Comparison of ENCODE assay signal across 1 cellular context in genomic region chr17:16438557-16439302, GRCh38.
TF ChIP-seq lines count a peak whose summit lies in the region.

No MANE protein-coding gene starts in this region.

TF ChIP-seq in K562, 482 proteins besides CTCF, POLR2A, EP300 and RAD21 (continued from another document and continues in another):
- no peak for TF ChIP-seq EWSR1 (IDR thresholded peaks at IDR 0.05; ENCODE audit: borderline replicate concordance, low read depth, partially characterized antibody)
- no peak for TF ChIP-seq IRF1 (CRISPR knock-in tag; IDR thresholded peaks at IDR 0.05; ENCODE audit: borderline replicate concordance)
- no peak for TF ChIP-seq BMI1 (IDR thresholded peaks at IDR 0.05; ENCODE audit: low read length)
- no peak for TF ChIP-seq TSHZ1 (CRISPR knock-in tag; IDR thresholded peaks at IDR 0.05)
- TF ChIP-seq CEBPG (CRISPR knock-in tag; IDR thresholded peaks at IDR 0.05), result peak; percentile 50; the same call in 1 of the 2 replicates
- TF ChIP-seq CEBPG (tag; conservative IDR thresholded peaks at IDR 0.05 in 1 of 2, IDR thresholded peaks at IDR 0.05 in 1 of 2), result peak in 1 of 2 experiments; percentile 6; a peak in 1 of 4 replicates
- no peak for TF ChIP-seq ZBTB49 (CRISPR knock-in tag; IDR thresholded peaks at IDR 0.05; ENCODE audit: borderline replicate concordance)
- TF ChIP-seq MYNN (IDR thresholded peaks at IDR 0.05), result peak; percentile 21
- TF ChIP-seq MYNN (CRISPR knock-in tag; IDR thresholded peaks at IDR 0.05), result no peak
- TF ChIP-seq NBN (IDR thresholded peaks at IDR 0.05; ENCODE audit: low read depth), result no peak
- no peak for TF ChIP-seq ZNF277 (CRISPR knock-in tag; IDR thresholded peaks at IDR 0.05; ENCODE audit: borderline replicate concordance)
- TF ChIP-seq KDM1A (IDR thresholded peaks at IDR 0.05), result no peak
- peak; percentile 70; the same call in 1 of the 2 replicates for TF ChIP-seq ZNF395 (CRISPR knock-in tag; IDR thresholded peaks at IDR 0.05)
- no peak for TF ChIP-seq CBX5 (IDR thresholded peaks at IDR 0.05; ENCODE audit: borderline replicate concordance, low read depth)
- no peak for TF ChIP-seq BRF2 (IDR thresholded peaks at IDR 0.05; ENCODE audit: borderline replicate concordance, insufficient read depth, insufficient read length)
- TF ChIP-seq FOXJ2 (tag; IDR thresholded peaks at IDR 0.05), result peak; percentile 73; the same call in 1 of the 2 replicates
- TF ChIP-seq ZNF764 (CRISPR knock-in tag; IDR thresholded peaks at IDR 0.05; ENCODE audit: low read depth), result no peak
- no peak for TF ChIP-seq ETV1 (tag; conservative IDR thresholded peaks at IDR 0.05; ENCODE audit: low read depth)
- peak; percentile 68 for TF ChIP-seq MAX (CRISPR knock-in tag; IDR thresholded peaks at IDR 0.05)
- no peak for TF ChIP-seq KAT8 (IDR thresholded peaks at IDR 0.05; ENCODE audit: low read depth)
- TF ChIP-seq ZNF655 (CRISPR knock-in tag; IDR thresholded peaks at IDR 0.05), result no peak
- no peak for TF ChIP-seq HMGN3 (IDR thresholded peaks at IDR 0.05; ENCODE audit: borderline replicate concordance, extremely low read depth, insufficient read length, low read depth, low read length)
- TF ChIP-seq MXD1 (CRISPR knock-in tag; IDR thresholded peaks at IDR 0.05; ENCODE audit: borderline replicate concordance, poor library complexity, severe bottlenecking), result no peak
- peak; percentile 95 for TF ChIP-seq BHLHE40 (IDR thresholded peaks at IDR 0.05; ENCODE audit: low read length)
- peak; percentile 98 for TF ChIP-seq NRF1 (conservative IDR thresholded peaks at IDR 0.05 in 1 of 2, IDR thresholded peaks at IDR 0.05 in 1 of 2)
- TF ChIP-seq TRIM25 (IDR thresholded peaks at IDR 0.05; ENCODE audit: borderline replicate concordance), result no peak
- no peak for TF ChIP-seq NR2F6 (CRISPR knock-in tag; IDR thresholded peaks at IDR 0.05)
- TF ChIP-seq ZNF212 (CRISPR knock-in tag; IDR thresholded peaks at IDR 0.05), result no peak
- no peak for TF ChIP-seq POU5F1 (IDR thresholded peaks at IDR 0.05; ENCODE audit: borderline replicate concordance, low read depth, low read length, partially characterized antibody)
- TF ChIP-seq ASH1L (IDR thresholded peaks at IDR 0.05; ENCODE audit: borderline replicate concordance, low read depth, partially characterized antibody), result peak; percentile 34
- peak; percentile 81 for TF ChIP-seq CEBPB (tag; IDR thresholded peaks at IDR 0.05)
- no peak for TF ChIP-seq KDM2B (CRISPR knock-in tag; IDR thresholded peaks at IDR 0.05)
- no peak for TF ChIP-seq NFIX (CRISPR knock-in tag; IDR thresholded peaks at IDR 0.05; ENCODE audit: low read depth)
- TF ChIP-seq TCF3 (CRISPR knock-in tag; IDR thresholded peaks at IDR 0.05), result 0 out of 2 replicates have a peak, but pooled peaks have one; percentile 15
- TF ChIP-seq ARID3B (CRISPR knock-in tag; IDR thresholded peaks at IDR 0.05; ENCODE audit: borderline replicate concordance), result no peak
- TF ChIP-seq DACH1 (IDR thresholded peaks at IDR 0.05; ENCODE audit: partially characterized antibody), result no peak
- no peak for TF ChIP-seq DMBX1 (CRISPR knock-in tag; IDR thresholded peaks at IDR 0.05; ENCODE audit: borderline replicate concordance)
- TF ChIP-seq AFF4 (CRISPR knock-in tag; IDR thresholded peaks at IDR 0.05), result peak; percentile 65; the same call in 1 of the 2 replicates
- 0 out of 2 replicates have a peak, but pooled peaks have one; percentile 17 for TF ChIP-seq ZNF830 (CRISPR knock-in tag; IDR thresholded peaks at IDR 0.05)
- no peak for TF ChIP-seq HNRNPUL1 (IDR thresholded peaks at IDR 0.05; ENCODE audit: low read length)
